ENCODE assay signal across 21 cellular contexts in genomic region chr5:179840321-179840720, GRCh38. TPM values are rescaled to one million over a fixed set of nuclear protein-coding genes. Genes with fewer than 3 reads are reported as not detected.
DNase-seq lines count a peak whose midpoint lies in the region; ATAC-seq and TF ChIP-seq lines count a peak whose summit lies in the region.
"Had no signal": no experiment of that assay in that cellular context is flagged by ENCODE, and none has a peak within 500 bp of the region (broad histone marks: within the 10 kb centered on the region; RNA-seq: fewer than 3 reads in every experiment).

No MANE protein-coding gene starts in this region.

- in situ Hi-C loops in ACHN (cut with HindIII; ENCODE audit: low pct_ligation_motif_present, low pct_unique_long_range_greater_than_20kb, low sequenced_read_pairs), result no loop called here

- peak overlapping the region; percentile 12 for H3K27ac Mint-ChIP-seq in activated CD8-positive, alpha-beta T cell treated with anti-CD3 and anti-CD28 coated beads for 36 hours
- no peak overlapping the region for H3K27ac Mint-ChIP-seq in activated CD8-positive, alpha-beta T cell treated with anti-CD3 and anti-CD28 coated beads, Interleukin-2, amount 10 ng/mL, durations not matched to agents 7 days and 5 days
- H3K27ac Mint-ChIP-seq in osteocyte (ENCODE audit: unreplicated experiment), result peak overlapping the region; percentile 31
- H3K27ac Mint-ChIP-seq: activated CD4-positive, alpha-beta T cell treated with anti-CD3 and anti-CD28 coated beads for 36 hours had no signal

- TF ChIP-seq CTCF in activated CD8-positive, alpha-beta T cell treated with anti-CD3 and anti-CD28 coated beads for 36 hours (IDR thresholded peaks at IDR 0.05), result no peak
- TF ChIP-seq CTCF in HCT116 (IDR thresholded peaks at IDR 0.05 in 2 of 3, conservative IDR thresholded peaks at IDR 0.05 in 1 of 3; ENCODE audit: borderline replicate concordance in 1 of 3, insufficient read depth in 1 of 3, low read depth in 2 of 3, low read length in 2 of 3) (no peak), fibroblast of the aortic adventitia (IDR thresholded peaks at IDR 0.05; ENCODE audit: insufficient read depth, low read length) (no peak), osteocyte (IDR thresholded peaks at IDR 0.05) (no peak)

- no peak for ATAC-seq in activated CD8-positive, alpha-beta T cell treated with anti-CD3 and anti-CD28 coated beads for 36 hours
- no peak for ATAC-seq in activated CD8-positive, alpha-beta T cell treated with anti-CD3 and anti-CD28 coated beads, Interleukin-2, amount 10 ng/mL, durations not matched to agents 7 days and 5 days
- 0 out of 2 replicates have a peak, but pooled peaks have one; percentile 2 for ATAC-seq in HCT116
- ATAC-seq: activated CD4-positive, alpha-beta T cell treated with anti-CD3 and anti-CD28 coated beads for 36 hours had no signal

- H3K9me3 ChIP-seq in HCT116 (ENCODE audit: control insufficient read depth in 1 of 2, insufficient read depth in 1 of 2, low read depth in 1 of 2, low read length in 2 of 2), result no peaks in the 10 kb centered on the region
- H3K9me3 ChIP-seq: Caco-2 had no signal

- no peaks in the 10 kb centered on the region for H3K4me1 ChIP-seq in HCT116 (ENCODE audit: control insufficient read depth in 1 of 2, insufficient read depth in 2 of 2, low read length in 2 of 2)
- H3K4me1 ChIP-seq: Caco-2 had no signal

- peaks cover 4% of the 10 kb centered on the region; the same call in 1 of the 2 replicates for H4K20me1 ChIP-seq in HCT116 (ENCODE audit: insufficient read depth)

- no peak for DNase-seq in activated CD8-positive, alpha-beta T cell treated with anti-CD3 and anti-CD28 coated beads for 36 hours
- DNase-seq in activated CD8-positive, alpha-beta T cell treated with anti-CD3 and anti-CD28 coated beads, Interleukin-2, amount 10 ng/mL, durations not matched to agents 7 days and 5 days, result no peak
- DNase-seq in HCT116 (ENCODE audit: low read depth, low spot score) (no peak), fibroblast of the aortic adventitia (ENCODE audit: low read depth) (peak; percentile 35), osteocyte (ENCODE audit: extremely low spot score, unreplicated experiment) (no peak), ACHN (no peak), AG20443 (ENCODE audit: low spot score) (no peak)
- DNase-seq in activated CD8-positive, alpha-beta memory T cell treated with anti-CD3 and anti-CD28 coated beads, Interleukin-2, amount 50 U/mL, for 48 hours, result no peak
- DNase-seq: 8988T; activated CD4-positive, alpha-beta T cell treated with anti-CD3 and anti-CD28 coated beads for 36 hours; activated effector memory CD4-positive, alpha-beta T cell treated with Interleukin-2 at 50 U/mL for 16 hours; amniotic stem cell; Caco-2; cortex of kidney; DND-41; Kasumi-1; NCI-H1048; NCI-H187; NCI-H748 treated with DMSO at 0.1 percent for 48 hours; stimulated activated CD4-positive, alpha-beta T cell treated with anti-CD3 and anti-CD28 coated beads, Interleukin-4, amount 100 ng/mL, for 1 hour had no signal

- H3K4me1 Mint-ChIP-seq in activated CD8-positive, alpha-beta T cell treated with anti-CD3 and anti-CD28 coated beads for 36 hours (ENCODE audit: low read depth), result peaks cover 21% of the 10 kb centered on the region
- peaks cover 18% of the 10 kb centered on the region for H3K4me1 Mint-ChIP-seq in activated CD8-positive, alpha-beta T cell treated with anti-CD3 and anti-CD28 coated beads, Interleukin-2, amount 10 ng/mL, durations not matched to agents 7 days and 5 days (ENCODE audit: low read depth)
- H3K4me1 Mint-ChIP-seq in osteocyte (ENCODE audit: unreplicated experiment), result no peaks in the 10 kb centered on the region
- H3K4me1 Mint-ChIP-seq: neural crest cell had no signal

- H3K9ac ChIP-seq in HCT116 (ENCODE audit: low read length), result no peak overlapping the region

- RAD21 ChIA-PET in HCT116 (lab: Charles Lee; ENCODE audit: low non-redundant PET in 1 of 2, low total read pairs in 2 of 2, uncharacterized antibody in 2 of 2, unreplicated experiment in 2 of 2), result no interaction called here

- peaks cover 20 to 28% of the 10 kb centered on the region in 2 experiments; a peak in 3 of 4 replicates for H3K36me3 ChIP-seq in HCT116 (ENCODE audit: control insufficient read depth in 1 of 2, insufficient read depth in 2 of 2, low read length in 2 of 2)

- H3K4me3 ChIP-seq in HCT116 (replicated peaks in 1 of 2; ENCODE audit: low read depth in 1 of 2, low read length in 2 of 2) (no peak overlapping the region), fibroblast of the aortic adventitia (ENCODE audit: low read depth, low read length) (no peak overlapping the region)

- H3K9me3 Mint-ChIP-seq in activated CD8-positive, alpha-beta T cell treated with anti-CD3 and anti-CD28 coated beads for 36 hours, result peaks cover 3% of the 10 kb centered on the region
- no peaks in the 10 kb centered on the region for H3K9me3 Mint-ChIP-seq in activated CD8-positive, alpha-beta T cell treated with anti-CD3 and anti-CD28 coated beads, Interleukin-2, amount 10 ng/mL, durations not matched to agents 7 days and 5 days (ENCODE audit: insufficient read depth)
- H3K9me3 Mint-ChIP-seq in osteocyte (ENCODE audit: unreplicated experiment), result peaks cover 5% of the 10 kb centered on the region

- POLR2A ChIA-PET in activated CD8-positive, alpha-beta T cell treated with anti-CD3 and anti-CD28 coated beads for 36 hours (lab: Charles Lee), result interaction anchor here (0.7 kb wide), 1 partner anchor 35 kb away, joined by 3 read pairs; no protein-coding TSS in a partner anchor
- POLR2A ChIA-PET in activated CD8-positive, alpha-beta T cell treated with anti-CD3 and anti-CD28 coated beads, Interleukin-2, amount 10 ng/mL, durations not matched to agents 7 days and 5 days (lab: Charles Lee), result no interaction called here
- POLR2A ChIA-PET in HCT116 (lab: Charles Lee), result interaction anchor here (1.0 kb wide), 1 partner anchor 9 kb away, joined by 3 read pairs; no protein-coding TSS in a partner anchor

- H3K27me3 Mint-ChIP-seq in activated CD8-positive, alpha-beta T cell treated with anti-CD3 and anti-CD28 coated beads for 36 hours, result no peaks in the 10 kb centered on the region
- no peaks in the 10 kb centered on the region for H3K27me3 Mint-ChIP-seq in activated CD8-positive, alpha-beta T cell treated with anti-CD3 and anti-CD28 coated beads, Interleukin-2, amount 10 ng/mL, durations not matched to agents 7 days and 5 days (ENCODE audit: low read depth)
- no peaks in the 10 kb centered on the region for H3K27me3 Mint-ChIP-seq in osteocyte (ENCODE audit: unreplicated experiment)
- H3K27me3 Mint-ChIP-seq: activated CD4-positive, alpha-beta T cell treated with anti-CD3 and anti-CD28 coated beads for 36 hours had no signal

- no TSS peak for BruUV-seq in HCT116 (replicated peaks; lab: Mats Ljungman, UMichigan)

- intact Hi-C loops in activated CD8-positive, alpha-beta T cell treated with anti-CD3 and anti-CD28 coated beads for 36 hours (cut with micrococcal nuclease), result no loop called here
- intact Hi-C loops in HCT116 (cut with micrococcal nuclease), result no loop called here

- H3K36me3 Mint-ChIP-seq in activated CD8-positive, alpha-beta T cell treated with anti-CD3 and anti-CD28 coated beads for 36 hours (ENCODE audit: low read depth), result peaks cover 37% of the 10 kb centered on the region
- H3K36me3 Mint-ChIP-seq in activated CD8-positive, alpha-beta T cell treated with anti-CD3 and anti-CD28 coated beads, Interleukin-2, amount 10 ng/mL, durations not matched to agents 7 days and 5 days (ENCODE audit: low read depth), result peaks cover 34% of the 10 kb centered on the region
- H3K36me3 Mint-ChIP-seq in osteocyte (ENCODE audit: unreplicated experiment), result peaks cover 42% of the 10 kb centered on the region

- H2AFZ ChIP-seq in HCT116 (ENCODE audit: low read depth, low read length, poor library complexity, severe bottlenecking), result no peak overlapping the region

- no peak for TF ChIP-seq POLR2A in HCT116 (IDR thresholded peaks at IDR 0.05; ENCODE audit: borderline replicate concordance, extremely low read depth, insufficient read depth, insufficient read length)

- CTCF ChIA-PET in activated CD8-positive, alpha-beta T cell treated with anti-CD3 and anti-CD28 coated beads for 36 hours (lab: Charles Lee), result interaction anchor here (1.0 kb wide), 1 partner anchor 38 kb away, joined by 3 read pairs; no protein-coding TSS in a partner anchor
- CTCF ChIA-PET in activated CD8-positive, alpha-beta T cell treated with anti-CD3 and anti-CD28 coated beads, Interleukin-2, amount 10 ng/mL, durations not matched to agents 7 days and 5 days (lab: Charles Lee), result interaction anchor here (0.8 kb wide), 1 partner anchor 38 kb away, joined by 3 read pairs; no protein-coding TSS in a partner anchor
- CTCF ChIA-PET in HCT116 (lab: Charles Lee), result no interaction called here

- no peaks in the 10 kb centered on the region for H3K79me2 ChIP-seq in HCT116 (ENCODE audit: insufficient read depth, low read length)

- H3K9me2 ChIP-seq in HCT116 (ENCODE audit: insufficient read depth), result no peaks in the 10 kb centered on the region

- no peak overlapping the region for H3K27ac ChIP-seq in HCT116 (ENCODE audit: low read depth, low read length)

- no peak overlapping the region for H3K4me2 ChIP-seq in HCT116 (ENCODE audit: low read length)

- no peak overlapping the region for H3K4me3 Mint-ChIP-seq in activated CD8-positive, alpha-beta T cell treated with anti-CD3 and anti-CD28 coated beads for 36 hours
- H3K4me3 Mint-ChIP-seq in activated CD8-positive, alpha-beta T cell treated with anti-CD3 and anti-CD28 coated beads, Interleukin-2, amount 10 ng/mL, durations not matched to agents 7 days and 5 days, result no peak overlapping the region
- H3K4me3 Mint-ChIP-seq in osteocyte (ENCODE audit: unreplicated experiment), result no peak overlapping the region
- H3K4me3 Mint-ChIP-seq: activated CD4-positive, alpha-beta T cell treated with anti-CD3 and anti-CD28 coated beads for 36 hours; neural crest cell had no signal

- H3K27me3 ChIP-seq in HCT116 (ENCODE audit: insufficient read depth, low read length), result no peaks in the 10 kb centered on the region

- no peak for TF ChIP-seq RAD21 in HCT116 (IDR thresholded peaks at IDR 0.05; ENCODE audit: low read depth)

RNA-seq across cellular contexts. Expression of gene MRNIP, which starts 18.3 kb away (rescaled TPM):
- 10 to 100 TPM; 19.8 to 21.5 TPM for total RNA-seq in activated CD8-positive, alpha-beta T cell treated with anti-CD3 and anti-CD28 coated beads for 36 hours
- 10 to 100 TPM; 16.1 to 17.1 TPM for total RNA-seq in activated CD8-positive, alpha-beta T cell treated with anti-CD3 and anti-CD28 coated beads, Interleukin-2, amount 10 ng/mL, durations not matched to agents 7 days and 5 days
- total RNA-seq in HCT116 (2021; ENCODE audit: unreplicated experiment), result 36.2 TPM
- polyA plus RNA-seq in HCT116 (2012), result 20.9 and 21.7 TPM in 2 replicates
- total RNA-seq in fibroblast of the aortic adventitia (ENCODE audit: low replicate concordance), result 3.5 and 11.0 TPM in 2 replicates
- 25.8 and 27.6 TPM in 2 replicates for total RNA-seq in osteocyte

RNA-seq across cellular contexts. Expression of gene SQSTM1, which starts 19.6 kb away (rescaled TPM):
- 100 to 1,000 TPM; 105 to 123 TPM for total RNA-seq in activated CD8-positive, alpha-beta T cell treated with anti-CD3 and anti-CD28 coated beads for 36 hours
- total RNA-seq in activated CD8-positive, alpha-beta T cell treated with anti-CD3 and anti-CD28 coated beads, Interleukin-2, amount 10 ng/mL, durations not matched to agents 7 days and 5 days, result 100 to 1,000 TPM in 1 of 2 experiments, 10 to 100 TPM in 1; 100.0 to 102 TPM
- 299 TPM for total RNA-seq in HCT116 (2021; ENCODE audit: unreplicated experiment)
- polyA plus RNA-seq in HCT116 (2012), result 298 and 317 TPM in 2 replicates
- 596 and 1,869 TPM in 2 replicates for total RNA-seq in fibroblast of the aortic adventitia (ENCODE audit: low replicate concordance)
- 447 and 458 TPM in 2 replicates for total RNA-seq in osteocyte

RNA-seq across cellular contexts. Expression of gene MGAT4B, which starts 33.7 kb away (rescaled TPM):
- 10 to 100 TPM; 62.8 to 65.9 TPM for total RNA-seq in activated CD8-positive, alpha-beta T cell treated with anti-CD3 and anti-CD28 coated beads for 36 hours
- 100 to 1,000 TPM in 1 of 2 experiments, 10 to 100 TPM in 1; 85.9 to 103 TPM for total RNA-seq in activated CD8-positive, alpha-beta T cell treated with anti-CD3 and anti-CD28 coated beads, Interleukin-2, amount 10 ng/mL, durations not matched to agents 7 days and 5 days
- total RNA-seq in HCT116 (2021; ENCODE audit: unreplicated experiment), result 148 TPM
- polyA plus RNA-seq in HCT116 (2012), result 85.4 and 95.3 TPM in 2 replicates
- total RNA-seq in fibroblast of the aortic adventitia (ENCODE audit: low replicate concordance), result 106 and 141 TPM in 2 replicates
- 185 and 198 TPM in 2 replicates for total RNA-seq in osteocyte

RNA-seq across cellular contexts. Expression of gene LTC4S, which starts 46.5 kb away (rescaled TPM):
- total RNA-seq in activated CD8-positive, alpha-beta T cell treated with anti-CD3 and anti-CD28 coated beads for 36 hours, result 1 to 10 TPM in 1 of 2 experiments, not detected in 1; 1.3 TPM
- 1 to 10 TPM; 3.7 to 3.8 TPM for total RNA-seq in activated CD8-positive, alpha-beta T cell treated with anti-CD3 and anti-CD28 coated beads, Interleukin-2, amount 10 ng/mL, durations not matched to agents 7 days and 5 days
- total RNA-seq in HCT116 (2021; ENCODE audit: unreplicated experiment) (5.0 TPM), fibroblast of the aortic adventitia (ENCODE audit: low replicate concordance) (1.5 and 3.3 TPM in 2 replicates), osteocyte (1.1 and 2.4 TPM in 2 replicates)
- polyA plus RNA-seq in HCT116 (2012), result 0.85 and 1.5 TPM in 2 replicates
